Comparison of ENCODE assay signal across 13 cellular contexts in the genomic region with DNA sequence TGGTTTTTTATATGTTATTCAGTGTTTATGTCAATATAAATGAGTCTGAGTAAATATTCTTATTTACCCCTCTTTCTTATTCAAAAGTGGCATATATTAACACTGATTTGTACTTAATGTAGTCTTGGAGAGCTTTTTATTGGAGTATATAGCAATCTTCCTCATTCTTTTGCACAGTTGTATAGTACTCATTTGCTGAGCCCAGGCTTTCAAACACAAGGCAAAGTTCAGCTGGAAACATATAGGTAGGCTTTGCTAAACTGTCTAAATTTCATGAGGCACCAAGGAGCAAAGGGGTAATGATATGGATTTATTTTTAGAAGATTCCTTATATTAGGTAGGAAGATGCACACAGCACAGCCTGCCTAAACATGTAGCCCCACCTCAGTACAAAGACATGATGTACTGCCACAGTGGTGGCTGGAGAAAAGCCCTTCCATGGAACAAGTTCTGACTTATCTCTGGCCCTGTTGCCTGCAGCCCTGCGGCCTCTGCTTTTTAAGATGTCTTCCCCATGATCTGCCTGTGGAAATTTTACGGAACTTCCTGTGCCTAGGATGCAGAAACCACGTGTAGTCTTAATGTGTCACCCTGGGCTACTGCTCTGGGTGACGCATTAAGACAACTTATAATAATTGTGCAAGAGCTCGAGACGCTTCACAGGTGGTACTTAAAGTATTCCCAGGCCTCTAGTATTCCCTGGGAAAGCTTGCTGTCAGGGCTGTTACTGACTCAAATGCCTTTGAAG. TPM values are rescaled to one million over a fixed set of nuclear protein-coding genes. Genes with fewer than 3 reads are reported as not detected.
A peak's percentile ranks its signal among the peaks of the same experiment; 100 is the strongest.
DNase-seq lines count a peak whose midpoint lies in the region; ATAC-seq, FAIRE-seq and TF ChIP-seq lines count a peak whose summit lies in the region.
"Had no signal": no experiment of that assay in that cellular context is flagged by ENCODE, and none has a peak within 500 bp of the region (broad histone marks: within the 10 kb centered on the region; RNA-seq: fewer than 3 reads in every experiment).

No MANE protein-coding gene starts in this region.

- no peaks in the 10 kb centered on the region for H3K27me3 ChIP-seq in upper lobe of right lung
- no peaks in the 10 kb centered on the region for H3K27me3 ChIP-seq in ovary

- H3K27me3 Mint-ChIP-seq in activated naive CD4-positive, alpha-beta T cell treated with anti-CD3 and anti-CD28 coated beads, Interleukin-2, amount 50 U/mL, for 24 hours = no peaks in the 10 kb centered on the region
- no peaks in the 10 kb centered on the region for H3K27me3 Mint-ChIP-seq in activated naive CD8-positive, alpha-beta T cell

- no peak overlapping the region for H3K4me3 ChIP-seq in lower leg skin (ENCODE audit: low read depth, poor library complexity, severe bottlenecking)
- no peak overlapping the region for H3K4me3 ChIP-seq in upper lobe of right lung
- no peak overlapping the region for H3K4me3 ChIP-seq in ovary

- H3K36me3 Mint-ChIP-seq in activated naive CD4-positive, alpha-beta T cell treated with anti-CD3 and anti-CD28 coated beads, Interleukin-2, amount 50 U/mL, for 24 hours = no peaks in the 10 kb centered on the region
- H3K36me3 Mint-ChIP-seq in activated naive CD8-positive, alpha-beta T cell = no peaks in the 10 kb centered on the region

- WGBS in lower leg skin, 2 donors = 39 to 41% methylated on average over 6 of the region's 6 CpGs
- 87 to 91% (median 90%) methylated on average over 6 of the region's 6 CpGs for WGBS in ovary, 3 donors

- H3K9me3 ChIP-seq in upper lobe of right lung (no peaks in the 10 kb centered on the region), ovary (no peaks in the 10 kb centered on the region)

- TF ChIP-seq EP300 in ovary (IDR thresholded peaks at IDR 0.05) = no peak

- ATAC-seq in upper lobe of right lung = peak; percentile 54
- ATAC-seq: left lobe of liver had no signal

- H3K27ac ChIP-seq in upper lobe of right lung (peak overlapping the region; percentile 52), ovary (no peak overlapping the region)

- no peaks in the 10 kb centered on the region for H3K9me3 Mint-ChIP-seq in activated naive CD4-positive, alpha-beta T cell treated with anti-CD3 and anti-CD28 coated beads, Interleukin-2, amount 50 U/mL, for 24 hours
- no peaks in the 10 kb centered on the region for H3K9me3 Mint-ChIP-seq in activated naive CD8-positive, alpha-beta T cell (ENCODE audit: low read depth)

- FAIRE-seq in D721Med (lab: Jason Lieb, UNC) = no peak

- H3K36me3 ChIP-seq in upper lobe of right lung = no peaks in the 10 kb centered on the region
- no peaks in the 10 kb centered on the region for H3K36me3 ChIP-seq in ovary

- no peak for DNase-seq in activated naive CD4-positive, alpha-beta T cell (lab: John Stamatoyannopoulos, UW)
- DNase-seq in lower leg skin (ENCODE audit: low spot score in 2 of 2) = peak; percentile 75 to 77
- no peak for DNase-seq in upper lobe of right lung
- no peak for DNase-seq in ovary
- no peak for DNase-seq in D721Med (ENCODE audit: insufficient read length, low spot score)
- no peak for DNase-seq in NCI-H446 treated with DMSO at 0.1 percent for 48 hours (lab: John Stamatoyannopoulos, UW)
- DNase-seq: activated CD4-positive, CD25-positive, alpha-beta regulatory T cell treated with anti-CD3 and anti-CD28 coated beads, Interleukin-2, amount 50 U/mL, for 72 hours; GF-D8; HCEC 1CT; NCI-H1417 had no signal

- no peak for TF ChIP-seq POLR2A in lower leg skin (IDR thresholded peaks at IDR 0.05)
- TF ChIP-seq POLR2A in ovary (IDR thresholded peaks at IDR 0.05) = no peak

- peak overlapping the region; percentile 47 for H3K4me3 Mint-ChIP-seq in activated naive CD4-positive, alpha-beta T cell treated with anti-CD3 and anti-CD28 coated beads, Interleukin-2, amount 50 U/mL, for 24 hours
- peak overlapping the region; percentile 64 for H3K4me3 Mint-ChIP-seq in activated naive CD8-positive, alpha-beta T cell

- peak overlapping the region; percentile 93 for H3K27ac Mint-ChIP-seq in activated naive CD4-positive, alpha-beta T cell treated with anti-CD3 and anti-CD28 coated beads, Interleukin-2, amount 50 U/mL, for 24 hours
- H3K27ac Mint-ChIP-seq in activated naive CD8-positive, alpha-beta T cell = peak overlapping the region; percentile 96

- no peak for TF ChIP-seq CTCF in lower leg skin (IDR thresholded peaks at IDR 0.05)
- no peak for TF ChIP-seq CTCF in upper lobe of right lung (IDR thresholded peaks at IDR 0.05)
- no peak for TF ChIP-seq CTCF in ovary (IDR thresholded peaks at IDR 0.05)
- no peak for TF ChIP-seq CTCF in D721Med (IDR thresholded peaks at IDR 0.05; ENCODE audit: insufficient read depth, missing control alignments)

- intact Hi-C loops in lower leg skin (cut with DNase I; ENCODE audit: low total_unique reads) (no loop called here), upper lobe of right lung (cut with DNase I) (no loop called here), ovary (cut with DNase I) (no loop called here)

- H3K4me1 ChIP-seq in upper lobe of right lung (peaks cover 69% of the 10 kb centered on the region), ovary (ENCODE audit: insufficient read depth) (peaks cover 18% of the 10 kb centered on the region)

- peaks cover 99% of the 10 kb centered on the region for H3K4me1 Mint-ChIP-seq in activated naive CD4-positive, alpha-beta T cell treated with anti-CD3 and anti-CD28 coated beads, Interleukin-2, amount 50 U/mL, for 24 hours
- H3K4me1 Mint-ChIP-seq in activated naive CD8-positive, alpha-beta T cell (ENCODE audit: low read depth) = peaks cover 97% of the 10 kb centered on the region

RNA-seq across cellular contexts. Expression of a gene that starts 9.6 kb away (rescaled TPM):
- 100 to 1,000 TPM; 230 to 445 (median 330) TPM for total RNA-seq in lower leg skin
- 48.6 TPM for total RNA-seq in upper lobe of right lung
- 100 to 1,000 TPM; 103 to 399 (median 185) TPM for total RNA-seq in ovary
- 100 to 1,000 TPM; 136 to 209 TPM for polyA plus RNA-seq in ovary

RNA-seq across cellular contexts. Expression of a gene that starts 56.9 kb away (rescaled TPM):
- total RNA-seq in lower leg skin = 10 to 100 TPM in 1 of 4 donors, 1 to 10 TPM in 3; 6.0 to 10.3 (median 8.9) TPM
- total RNA-seq in upper lobe of right lung = 25.3 TPM
- 10 to 100 TPM; 23.0 to 40.5 (median 30.5) TPM for total RNA-seq in ovary
- polyA plus RNA-seq in ovary = 10 to 100 TPM; 22.0 to 30.5 TPM

RNA-seq across cellular contexts. Expression of a gene that starts 57.3 kb away (rescaled TPM):
- 10 to 100 TPM; 28.4 to 41.9 (median 36.2) TPM for total RNA-seq in lower leg skin
- 58.4 TPM for total RNA-seq in upper lobe of right lung
- 10 to 100 TPM; 34.1 to 91.2 (median 67.7) TPM for total RNA-seq in ovary
- 10 to 100 TPM; 19.4 to 33.8 TPM for polyA plus RNA-seq in ovary

Comparison
In these comparisons a context has a peak if more than half of its experiments do, and no peak if none do; other contexts are left out.
1. DNase-seq: peak in lower leg skin (2 of 2); none in activated naive CD4-positive, alpha-beta T cell (0 of 4), upper lobe of right lung (single experiment), ovary (0 of 5), D721Med (single experiment) and NCI-H446 treated with DMSO at 0.1 percent for 48 hours (single experiment).